1 cellular context compared by ENCODE assay signal in the genomic region with DNA sequence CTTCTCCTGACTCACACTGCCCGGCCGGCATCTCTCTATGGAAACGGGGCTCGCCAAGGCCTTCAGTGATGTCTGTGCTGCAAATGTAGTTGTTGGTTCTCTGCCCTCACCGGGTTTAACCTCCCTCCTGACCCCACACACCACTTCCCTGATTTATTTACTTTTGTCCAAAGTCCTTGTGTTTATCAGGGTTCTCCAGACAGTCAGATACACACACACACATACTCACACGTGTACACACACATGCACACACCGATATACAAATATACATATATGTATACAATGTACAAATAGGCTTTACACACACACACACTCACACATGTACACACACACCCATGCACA.
TF ChIP-seq lines count a peak whose summit lies in the region.

No MANE protein-coding gene starts in this region.

TF ChIP-seq in HepG2, 621 proteins besides CTCF, POLR2A, EP300 and RAD21 (continued from another document):
- TF ChIP-seq, protein P1, sequence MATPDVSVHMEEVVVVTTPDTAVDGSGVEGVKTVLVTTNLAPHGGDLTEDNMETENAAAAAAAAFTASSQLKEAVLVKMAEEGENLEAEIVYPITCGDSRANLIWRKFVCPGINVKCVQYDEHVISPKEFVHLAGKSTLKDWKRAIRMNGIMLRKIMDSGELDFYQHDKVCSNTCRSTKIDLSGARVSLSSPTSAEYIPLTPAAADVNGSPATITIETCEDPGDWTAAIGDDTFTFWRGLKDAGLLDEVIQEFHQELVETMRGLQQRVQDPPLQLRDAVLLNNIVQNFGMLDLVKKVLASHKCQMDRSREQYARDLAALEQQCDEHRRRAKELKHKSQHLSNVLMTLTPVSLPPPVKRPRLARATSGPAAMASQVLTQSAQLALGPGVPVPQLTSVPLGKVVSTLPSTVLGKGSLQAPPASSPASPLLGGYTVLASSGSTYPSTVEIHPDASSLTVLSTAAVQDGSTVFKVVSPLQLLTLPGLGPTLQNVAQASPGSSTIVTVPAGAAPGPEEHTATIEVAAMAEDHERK (CRISPR knock-in tag; IDR thresholded peaks at IDR 0.05; ENCODE audit: low read depth) = no peak
- no peak for TF ChIP-seq TRIM22 (IDR thresholded peaks at IDR 0.05)
- TF ChIP-seq GATAD1 (CRISPR knock-in tag; IDR thresholded peaks at IDR 0.05) = no peak
- 0 out of 2 replicates have a peak, but pooled peaks have one; percentile 55 for TF ChIP-seq MNT (IDR thresholded peaks at IDR 0.05)
- peak; percentile 18; the same call in 1 of the 2 replicates for TF ChIP-seq FOXP4 (CRISPR knock-in tag; IDR thresholded peaks at IDR 0.05)
- TF ChIP-seq PAX8 (CRISPR knock-in tag; IDR thresholded peaks at IDR 0.05; ENCODE audit: borderline replicate concordance) = no peak
- no peak for TF ChIP-seq ZNF12 (CRISPR knock-in tag; IDR thresholded peaks at IDR 0.05)
- no peak for TF ChIP-seq ZNF878 (CRISPR knock-in tag; IDR thresholded peaks at IDR 0.05)
